2 cellular contexts compared by ENCODE assay signal in genomic region chr3:33430061-33430460, GRCh38.
TF ChIP-seq lines count a peak whose summit lies in the region.

No MANE protein-coding gene starts in this region.

TF ChIP-seq in GM12891, 5 proteins besides CTCF, POLR2A, EP300 and RAD21:
- TF ChIP-seq SPI1 (IDR thresholded peaks at IDR 0.05; ENCODE audit: low read depth, low read length) (no peak), TAF1 (IDR thresholded peaks at IDR 0.05; ENCODE audit: low read depth, low read length) (no peak), PAX5 (IDR thresholded peaks at IDR 0.05; ENCODE audit: insufficient read depth, low read length, severe bottlenecking) (no peak), POLR2AphosphoS5 (IDR thresholded peaks at IDR 0.05; ENCODE audit: low read depth, low read length) (no peak), POU2F2 (IDR thresholded peaks at IDR 0.05; ENCODE audit: low read depth, low read length) (no peak)
TF ChIP-seq in GM12891: peak in this region for 0.

TF ChIP-seq in H1, 55 proteins besides CTCF, POLR2A, EP300 and RAD21 (continued from another document):
- no peak for TF ChIP-seq CTBP2 (IDR thresholded peaks at IDR 0.05; ENCODE audit: borderline replicate concordance, insufficient read depth, insufficient read length, low read length)
- no peak for TF ChIP-seq E2F6 (IDR thresholded peaks at IDR 0.05)
